ENCODE assay signal across 1 cellular context in genomic region chr5:89827388-89827787, GRCh38.
TF ChIP-seq lines count a peak whose summit lies in the region.

No MANE protein-coding gene starts in this region.

TF ChIP-seq in K562, 482 proteins besides CTCF, POLR2A, EP300 and RAD21 (continued from another document):
- no peak for TF ChIP-seq MAZ (CRISPR knock-in tag; conservative IDR thresholded peaks at IDR 0.05 in 1 of 2, IDR thresholded peaks at IDR 0.05 in 1 of 2)
- no peak for TF ChIP-seq ZNF140 (CRISPR knock-in tag; IDR thresholded peaks at IDR 0.05)
- TF ChIP-seq ZC3H8 (IDR thresholded peaks at IDR 0.05): no peak
- no peak for TF ChIP-seq NR0B1 (IDR thresholded peaks at IDR 0.05; ENCODE audit: partially characterized antibody)
- no peak for TF ChIP-seq NCOA4 (IDR thresholded peaks at IDR 0.05; ENCODE audit: partially characterized antibody)
- TF ChIP-seq HMG20B (CRISPR knock-in tag; IDR thresholded peaks at IDR 0.05): no peak
- no peak for TF ChIP-seq FOXA1 (IDR thresholded peaks at IDR 0.05; ENCODE audit: borderline replicate concordance)
- TF ChIP-seq TFAP4 (CRISPR knock-in tag; IDR thresholded peaks at IDR 0.05; ENCODE audit: borderline replicate concordance): no peak
- TF ChIP-seq GTF2F1 (IDR thresholded peaks at IDR 0.05; ENCODE audit: low read depth, low read length): no peak
TF ChIP-seq in K562: peak in this region for 0.
